In the genomic region with DNA sequence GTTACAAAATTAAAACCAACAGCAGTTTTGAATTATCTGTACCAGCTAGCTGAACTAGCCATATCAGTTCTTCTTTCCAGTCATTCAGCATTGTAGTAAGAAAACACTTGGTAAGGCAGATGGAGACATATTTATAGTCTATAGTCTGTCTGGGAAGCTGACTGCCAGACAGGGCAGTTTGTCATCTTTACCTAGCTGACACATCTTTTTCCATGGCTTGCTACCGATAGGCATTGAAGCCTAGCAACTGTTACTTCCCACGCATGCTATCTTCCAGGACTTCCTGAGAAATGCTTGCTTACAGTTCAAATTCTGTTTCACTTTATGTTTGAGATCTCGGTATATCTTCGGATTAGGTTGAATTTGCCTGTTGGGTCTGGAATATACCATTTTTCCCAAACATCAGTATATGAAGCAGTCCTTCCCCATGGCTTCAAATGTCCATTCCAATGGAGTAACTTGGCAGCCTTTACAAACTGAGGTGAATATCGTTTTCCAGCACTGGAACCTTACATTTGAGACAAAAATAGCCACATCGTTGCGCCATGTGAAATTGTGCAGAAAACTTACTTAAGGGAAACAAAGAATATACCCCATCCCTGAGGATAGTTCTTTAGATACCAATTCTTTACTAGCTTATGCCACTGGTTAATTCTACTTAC, we compare ENCODE assay signal across 2 cellular contexts.
TF ChIP-seq lines count a peak whose summit lies in the region.

No MANE protein-coding gene starts in this region.

TF ChIP-seq in GM23338, 12 proteins besides CTCF, POLR2A, EP300 and RAD21 (continues in another document):
- TF ChIP-seq EZH2phosphoT487 (IDR thresholded peaks at IDR 0.05; ENCODE audit: unreplicated experiment) (no peak), NANOG (IDR thresholded peaks at IDR 0.05; ENCODE audit: borderline replicate concordance) (no peak), STAT1 (IDR thresholded peaks at IDR 0.05; ENCODE audit: unreplicated experiment) (no peak), ZNF331 (CRISPR knock-in tag; IDR thresholded peaks at IDR 0.05; ENCODE audit: low read depth) (no peak), ZNF114 (CRISPR knock-in tag; IDR thresholded peaks at IDR 0.05) (no peak), REST (IDR thresholded peaks at IDR 0.05; ENCODE audit: unreplicated experiment) (no peak), JUNB (IDR thresholded peaks at IDR 0.05; ENCODE audit: unreplicated experiment) (no peak), POLR2AphosphoS5 (IDR thresholded peaks at IDR 0.05; ENCODE audit: low read depth) (no peak; the same call in 1 of the 2 replicates), CREB1 (CRISPR knock-in tag; IDR thresholded peaks at IDR 0.05; ENCODE audit: low read depth) (no peak), EZH2 (IDR thresholded peaks at IDR 0.05; ENCODE audit: low read depth, unreplicated experiment) (no peak)
- TF ChIP-seq, protein P1, sequence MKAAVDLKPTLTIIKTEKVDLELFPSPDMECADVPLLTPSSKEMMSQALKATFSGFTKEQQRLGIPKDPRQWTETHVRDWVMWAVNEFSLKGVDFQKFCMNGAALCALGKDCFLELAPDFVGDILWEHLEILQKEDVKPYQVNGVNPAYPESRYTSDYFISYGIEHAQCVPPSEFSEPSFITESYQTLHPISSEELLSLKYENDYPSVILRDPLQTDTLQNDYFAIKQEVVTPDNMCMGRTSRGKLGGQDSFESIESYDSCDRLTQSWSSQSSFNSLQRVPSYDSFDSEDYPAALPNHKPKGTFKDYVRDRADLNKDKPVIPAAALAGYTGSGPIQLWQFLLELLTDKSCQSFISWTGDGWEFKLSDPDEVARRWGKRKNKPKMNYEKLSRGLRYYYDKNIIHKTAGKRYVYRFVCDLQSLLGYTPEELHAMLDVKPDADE (IDR thresholded peaks at IDR 0.05) = no peak

TF ChIP-seq in HepG2, 621 proteins besides CTCF, POLR2A, EP300 and RAD21:
- TF ChIP-seq CREM (IDR thresholded peaks at IDR 0.05) (no peak), CREM (CRISPR knock-in tag; IDR thresholded peaks at IDR 0.05) (no peak), ZNF513 (CRISPR knock-in tag; conservative IDR thresholded peaks at IDR 0.05) (no peak), IRF1 (CRISPR knock-in tag; IDR thresholded peaks at IDR 0.05; ENCODE audit: low read depth) (no peak), ARHGAP35 (CRISPR knock-in tag; IDR thresholded peaks at IDR 0.05; ENCODE audit: borderline replicate concordance) (no peak), ZBTB7B (CRISPR knock-in tag; IDR thresholded peaks at IDR 0.05) (no peak), SALL1 (CRISPR knock-in tag; IDR thresholded peaks at IDR 0.05) (no peak), HNRNPK (IDR thresholded peaks at IDR 0.05; ENCODE audit: low read depth, low read length, poor library complexity, severe bottlenecking) (no peak), ZNF563 (CRISPR knock-in tag; IDR thresholded peaks at IDR 0.05) (no peak), NFE2 (CRISPR knock-in tag; IDR thresholded peaks at IDR 0.05) (no peak), FOSL1 (CRISPR knock-in tag; IDR thresholded peaks at IDR 0.05; ENCODE audit: borderline replicate concordance) (no peak), PHF21A (CRISPR knock-in tag; IDR thresholded peaks at IDR 0.05) (no peak), ZNF317 (CRISPR knock-in tag; IDR thresholded peaks at IDR 0.05) (no peak), GABPB1 (CRISPR knock-in tag; IDR thresholded peaks at IDR 0.05) (no peak), RBFOX2 (IDR thresholded peaks at IDR 0.05; ENCODE audit: low read depth, low read length) (peak; percentile 58), POLR2AphosphoS5 (IDR thresholded peaks at IDR 0.05; ENCODE audit: low read depth, low read length) (peak; percentile 51; the same call in 1 of the 2 replicates), ZNF672 (CRISPR knock-in tag; IDR thresholded peaks at IDR 0.05) (no peak), REST (IDR thresholded peaks at IDR 0.05; ENCODE audit: borderline replicate concordance in 1 of 2, low read depth in 1 of 2, low read length in 2 of 2) (no peak), TEAD2 (CRISPR knock-in tag; IDR thresholded peaks at IDR 0.05) (no peak), RBM22 (optimal IDR thresholded peaks at IDR 0.05; ENCODE audit: low read length) (peak; percentile 75), ZNF205 (CRISPR knock-in tag; IDR thresholded peaks at IDR 0.05) (no peak), ZNF546 (CRISPR knock-in tag; conservative IDR thresholded peaks at IDR 0.05) (no peak), KLF11 (CRISPR knock-in tag; IDR thresholded peaks at IDR 0.05) (no peak), POLR2G (IDR thresholded peaks at IDR 0.05; ENCODE audit: low read depth, low read length) (peak; percentile 37; the same call in 1 of the 2 replicates), ZBTB14 (CRISPR knock-in tag; IDR thresholded peaks at IDR 0.05) (no peak), MIXL1 (CRISPR knock-in tag; IDR thresholded peaks at IDR 0.05) (no peak), ADNP (CRISPR knock-in tag; IDR thresholded peaks at IDR 0.05) (no peak), KLF6 (CRISPR knock-in tag; IDR thresholded peaks at IDR 0.05) (no peak), ZNF776 (CRISPR knock-in tag; IDR thresholded peaks at IDR 0.05) (no peak), ZNF230 (CRISPR knock-in tag; IDR thresholded peaks at IDR 0.05) (no peak)
- TF ChIP-seq, protein P2, sequence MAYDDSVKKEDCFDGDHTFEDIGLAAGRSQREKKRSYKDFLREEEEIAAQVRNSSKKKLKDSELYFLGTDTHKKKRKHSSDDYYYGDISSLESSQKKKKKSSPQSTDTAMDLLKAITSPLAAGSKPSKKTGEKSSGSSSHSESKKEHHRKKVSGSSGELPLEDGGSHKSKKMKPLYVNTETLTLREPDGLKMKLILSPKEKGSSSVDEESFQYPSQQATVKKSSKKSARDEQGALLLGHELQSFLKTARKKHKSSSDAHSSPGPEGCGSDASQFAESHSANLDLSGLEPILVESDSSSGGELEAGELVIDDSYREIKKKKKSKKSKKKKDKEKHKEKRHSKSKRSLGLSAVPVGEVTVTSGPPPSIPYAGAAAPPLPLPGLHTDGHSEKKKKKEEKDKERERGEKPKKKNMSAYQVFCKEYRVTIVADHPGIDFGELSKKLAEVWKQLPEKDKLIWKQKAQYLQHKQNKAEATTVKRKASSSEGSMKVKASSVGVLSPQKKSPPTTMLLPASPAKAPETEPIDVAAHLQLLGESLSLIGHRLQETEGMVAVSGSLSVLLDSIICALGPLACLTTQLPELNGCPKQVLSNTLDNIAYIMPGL (CRISPR knock-in tag; IDR thresholded peaks at IDR 0.05; ENCODE audit: borderline replicate concordance in 1 of 2, low read depth in 1 of 2) = no peak
- TF ChIP-seq, protein P3, sequence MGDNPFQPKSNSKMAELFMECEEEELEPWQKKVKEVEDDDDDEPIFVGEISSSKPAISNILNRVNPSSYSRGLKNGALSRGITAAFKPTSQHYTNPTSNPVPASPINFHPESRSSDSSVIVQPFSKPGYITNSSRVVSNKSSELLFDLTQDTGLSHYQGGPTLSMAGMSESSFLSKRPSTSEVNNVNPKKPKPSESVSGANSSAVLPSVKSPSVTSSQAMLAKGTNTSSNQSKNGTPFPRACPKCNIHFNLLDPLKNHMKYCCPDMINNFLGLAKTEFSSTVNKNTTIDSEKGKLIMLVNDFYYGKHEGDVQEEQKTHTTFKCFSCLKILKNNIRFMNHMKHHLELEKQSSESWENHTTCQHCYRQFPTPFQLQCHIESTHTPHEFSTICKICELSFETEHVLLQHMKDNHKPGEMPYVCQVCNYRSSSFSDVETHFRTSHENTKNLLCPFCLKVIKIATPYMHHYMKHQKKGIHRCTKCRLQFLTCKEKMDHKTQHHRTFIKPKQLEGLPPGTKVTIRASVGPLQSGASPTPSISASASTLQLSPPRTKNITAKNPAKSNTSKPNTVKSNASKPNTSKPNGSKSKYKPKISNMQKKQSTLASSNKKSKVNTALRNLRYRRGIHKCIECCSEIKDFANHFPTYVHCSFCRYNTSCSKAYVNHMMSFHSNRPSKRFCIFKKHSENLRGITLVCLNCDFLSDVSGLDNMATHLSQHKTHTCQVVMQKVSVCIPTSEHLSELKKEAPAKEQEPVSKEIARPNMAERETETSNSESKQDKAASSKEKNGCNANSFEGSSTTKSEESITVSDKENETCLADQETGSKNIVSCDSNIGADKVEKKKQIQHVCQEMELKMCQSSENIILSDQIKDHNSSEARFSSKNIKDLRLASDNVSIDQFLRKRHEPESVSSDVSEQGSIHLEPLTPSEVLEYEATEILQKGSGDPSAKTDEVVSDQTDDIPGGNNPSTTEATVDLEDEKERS (CRISPR knock-in tag; IDR thresholded peaks at IDR 0.05) = no peak
- TF ChIP-seq, protein P4, sequence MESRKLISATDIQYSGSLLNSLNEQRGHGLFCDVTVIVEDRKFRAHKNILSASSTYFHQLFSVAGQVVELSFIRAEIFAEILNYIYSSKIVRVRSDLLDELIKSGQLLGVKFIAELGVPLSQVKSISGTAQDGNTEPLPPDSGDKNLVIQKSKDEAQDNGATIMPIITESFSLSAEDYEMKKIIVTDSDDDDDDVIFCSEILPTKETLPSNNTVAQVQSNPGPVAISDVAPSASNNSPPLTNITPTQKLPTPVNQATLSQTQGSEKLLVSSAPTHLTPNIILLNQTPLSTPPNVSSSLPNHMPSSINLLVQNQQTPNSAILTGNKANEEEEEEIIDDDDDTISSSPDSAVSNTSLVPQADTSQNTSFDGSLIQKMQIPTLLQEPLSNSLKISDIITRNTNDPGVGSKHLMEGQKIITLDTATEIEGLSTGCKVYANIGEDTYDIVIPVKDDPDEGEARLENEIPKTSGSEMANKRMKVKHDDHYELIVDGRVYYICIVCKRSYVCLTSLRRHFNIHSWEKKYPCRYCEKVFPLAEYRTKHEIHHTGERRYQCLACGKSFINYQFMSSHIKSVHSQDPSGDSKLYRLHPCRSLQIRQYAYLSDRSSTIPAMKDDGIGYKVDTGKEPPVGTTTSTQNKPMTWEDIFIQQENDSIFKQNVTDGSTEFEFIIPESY (CRISPR knock-in tag; IDR thresholded peaks at IDR 0.05) = no peak
- TF ChIP-seq, protein P5, sequence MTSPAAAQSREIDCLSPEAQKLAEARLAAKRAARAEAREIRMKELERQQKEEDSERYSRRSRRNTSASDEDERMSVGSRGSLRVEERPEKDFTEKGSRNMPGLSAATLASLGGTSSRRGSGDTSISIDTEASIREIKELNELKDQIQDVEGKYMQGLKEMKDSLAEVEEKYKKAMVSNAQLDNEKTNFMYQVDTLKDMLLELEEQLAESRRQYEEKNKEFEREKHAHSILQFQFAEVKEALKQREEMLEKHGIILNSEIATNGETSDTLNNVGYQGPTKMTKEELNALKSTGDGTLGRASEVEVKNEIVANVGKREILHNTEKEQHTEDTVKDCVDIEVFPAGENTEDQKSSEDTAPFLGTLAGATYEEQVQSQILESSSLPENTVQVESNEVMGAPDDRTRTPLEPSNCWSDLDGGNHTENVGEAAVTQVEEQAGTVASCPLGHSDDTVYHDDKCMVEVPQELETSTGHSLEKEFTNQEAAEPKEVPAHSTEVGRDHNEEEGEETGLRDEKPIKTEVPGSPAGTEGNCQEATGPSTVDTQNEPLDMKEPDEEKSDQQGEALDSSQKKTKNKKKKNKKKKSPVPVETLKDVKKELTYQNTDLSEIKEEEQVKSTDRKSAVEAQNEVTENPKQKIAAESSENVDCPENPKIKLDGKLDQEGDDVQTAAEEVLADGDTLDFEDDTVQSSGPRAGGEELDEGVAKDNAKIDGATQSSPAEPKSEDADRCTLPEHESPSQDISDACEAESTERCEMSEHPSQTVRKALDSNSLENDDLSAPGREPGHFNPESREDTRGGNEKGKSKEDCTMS (CRISPR knock-in tag; conservative IDR thresholded peaks at IDR 0.05) = no peak
